12 cellular contexts compared by ENCODE assay signal in genomic region chr7:77002678-77003233, GRCh38. TPM values are rescaled to one million over a fixed set of nuclear protein-coding genes. Genes with fewer than 3 reads are reported as not detected.
A peak's percentile ranks its signal among the peaks of the same experiment; 100 is the strongest.
DNase-seq lines count a peak whose midpoint lies in the region; ATAC-seq, FAIRE-seq and TF ChIP-seq lines count a peak whose summit lies in the region.
"Not testable (repeated sequence)": the region's sequence is repeated elsewhere in the genome, so short reads cannot be mapped to it uniquely, and the experiment has no call there.
"Had no signal": no experiment of that assay in that cellular context is flagged by ENCODE, and none has a peak within 500 bp of the region (broad histone marks: within the 10 kb centered on the region; RNA-seq: fewer than 3 reads in every experiment).

No MANE protein-coding gene starts in this region.

- H4K5ac ChIP-seq in H9 (ENCODE audit: insufficient read length, low read depth, low read length): not testable (repeated sequence)

- not testable (repeated sequence) for H3K36me3 Mint-ChIP-seq in H9 (ENCODE audit: insufficient read depth in 1 of 3, low read depth in 3 of 3)

- not testable (repeated sequence) for H3K9me3 ChIP-seq in A549; H9 (ENCODE audit: control insufficient read depth, low read depth, low read length); WERI-Rb-1 (ENCODE audit: severe bottlenecking); esophagus muscularis mucosa; upper lobe of right lung

- H3K23ac ChIP-seq in H9 (ENCODE audit: insufficient read length, low read depth, low read length): not testable (repeated sequence)

- H3K23me2 ChIP-seq in H9 (ENCODE audit: insufficient read length, low read depth, low read length, poor library complexity, severe bottlenecking): not testable (repeated sequence)

- POLR2A ChIA-PET in A549 (lab: Yijun Ruan, JAX): not testable (repeated sequence)

- not testable (repeated sequence) for H3K79me1 ChIP-seq in H9 (ENCODE audit: insufficient read depth, low read depth, low read length, poor library complexity, severe bottlenecking)

- H3K36me3 ChIP-seq in WERI-Rb-1, upper lobe of right lung: not testable (repeated sequence)
- H3K36me3 ChIP-seq in esophagus muscularis mucosa: peaks cover 0 to 21% (median 10%) of the 10 kb centered on the region in 4 donors

- not testable (repeated sequence) for H4K91ac ChIP-seq in H9 (ENCODE audit: insufficient read length, low read depth, low read length)

- not testable (repeated sequence) for H3K14ac ChIP-seq in H9 (ENCODE audit: insufficient read depth, low read length)

- not testable (repeated sequence) for H3K9ac ChIP-seq in H9 (ENCODE audit: extremely low read depth, insufficient read length, low read length)

- not testable (repeated sequence) for H3K27me3 ChIP-seq in H9 (ENCODE audit: insufficient read depth, low read length); WERI-Rb-1 (ENCODE audit: insufficient read depth, low read depth, severe bottlenecking); esophagus muscularis mucosa; upper lobe of right lung

- not testable (repeated sequence) for H4K8ac ChIP-seq in H9 (replicated peaks; ENCODE audit: insufficient read length, low read depth, low read length)

- H3T11ph ChIP-seq in H9 (ENCODE audit: low read length): not testable (repeated sequence)

- WGBS in A549 (ENCODE audit: missing lambda C conversion rate): 94% methylated on average over 12 of the region's 21 CpGs
- no CpG with 5 or more reads among the region's 21 CpGs for WGBS in H9 (ENCODE audit: extremely low coverage, insufficient read length, low lambda C conversion rate)
- 83% methylated on average over 1 of the region's 21 CpGs for WGBS in esophagus muscularis mucosa

- not testable (repeated sequence) for ATAC-seq in A549, upper lobe of right lung

- not testable (repeated sequence) for TF ChIP-seq POLR2A in A549 (IDR thresholded peaks at IDR 0.05; ENCODE audit: low read length); esophagus muscularis mucosa (IDR thresholded peaks at IDR 0.05; ENCODE audit: low read depth)

- H3K9me3 Mint-ChIP-seq in H9: not testable (repeated sequence)

- intact Hi-C loops in esophagus muscularis mucosa (cut with DNase I); posterior vena cava (cut with DNase I); upper lobe of right lung (cut with DNase I): not testable (repeated sequence)

- H2BK12ac ChIP-seq in H9 (ENCODE audit: insufficient read length, low read depth, low read length): not testable (repeated sequence)

- H3K4me1 ChIP-seq in A549 (peaks cover 44% of the 10 kb centered on the region), esophagus muscularis mucosa (peaks cover 0 to 11% (median 1%) of the 10 kb centered on the region in 4 donors)
- H3K4me1 ChIP-seq in H9 (ENCODE audit: insufficient read depth, low read length); upper lobe of right lung: not testable (repeated sequence)

- H2BK5ac ChIP-seq in H9 (ENCODE audit: insufficient read length, low read length): not testable (repeated sequence)

- not testable (repeated sequence) for H3K4me3 ChIP-seq in A549; WERI-Rb-1 (ENCODE audit: low read depth, low read length); esophagus muscularis mucosa; upper lobe of right lung

- TF ChIP-seq CTCF in A549 (IDR thresholded peaks at IDR 0.05); H9 (conservative IDR thresholded peaks at IDR 0.05); WERI-Rb-1 (IDR thresholded peaks at IDR 0.05; ENCODE audit: low read depth, low read length); esophagus muscularis mucosa (IDR thresholded peaks at IDR 0.05); upper lobe of right lung (IDR thresholded peaks at IDR 0.05): not testable (repeated sequence)

- H3K56ac ChIP-seq in H9 (ENCODE audit: insufficient read length, low read depth, low read length): not testable (repeated sequence)

- H3K4ac ChIP-seq in H9 (ENCODE audit: low read depth, low read length): not testable (repeated sequence)

- H4K20me1 ChIP-seq in H9 (ENCODE audit: control insufficient read depth, insufficient read depth, insufficient read length): not testable (repeated sequence)

- not testable (repeated sequence) for H3K18ac ChIP-seq in H9 (ENCODE audit: insufficient read length, low read depth, low read length)

- not testable (repeated sequence) for H3K4me1 Mint-ChIP-seq in H9

- H2AK5ac ChIP-seq in H9 (ENCODE audit: insufficient read length, low read length): not testable (repeated sequence)

- H2BK120ac ChIP-seq in H9 (ENCODE audit: low read depth, low read length, poor library complexity, severe bottlenecking): not testable (repeated sequence)

- TF ChIP-seq RAD21 in A549 (conservative IDR thresholded peaks at IDR 0.05 in 1 of 2, IDR thresholded peaks at IDR 0.05 in 1 of 2): not testable (repeated sequence)

- peak overlapping the region in 2 of 3 experiments; percentile 57 to 79; a peak in 2 of 7 replicates for H3K27ac Mint-ChIP-seq in H9

- H2AFZ ChIP-seq in H9 (ENCODE audit: low read length): not testable (repeated sequence)

- CTCF ChIA-PET in A549 (lab: Yijun Ruan, JAX): not testable (repeated sequence)

- TF ChIP-seq EP300 in A549 (IDR thresholded peaks at IDR 0.05); esophagus muscularis mucosa (IDR thresholded peaks at IDR 0.05): not testable (repeated sequence)

- H3K27me3 Mint-ChIP-seq in H9 (ENCODE audit: low read depth): not testable (repeated sequence)

- not testable (repeated sequence) for H3K4me2 ChIP-seq in A549; H9 (ENCODE audit: insufficient read depth, insufficient read length, low read length)

- not testable (repeated sequence) for H2BK15ac ChIP-seq in H9 (ENCODE audit: low read depth, low read length)

- H3K27ac ChIP-seq in A549 (peak overlapping the region; percentile 65 to 87), angular gyrus (ENCODE audit: low read depth, low read length) (peak overlapping the region; percentile 19)
- not testable (repeated sequence) for H3K27ac ChIP-seq in H9 (ENCODE audit: insufficient read length, low read depth, low read length); WERI-Rb-1; esophagus muscularis mucosa (replicated peaks in 1 of 4); upper lobe of right lung

- not testable (repeated sequence) for H2BK20ac ChIP-seq in H9 (ENCODE audit: low read depth, low read length, poor library complexity, severe bottlenecking)

- not testable (repeated sequence) for H3K79me2 ChIP-seq in H9 (ENCODE audit: insufficient read depth, low read length)

- not testable (repeated sequence) for DNase-seq in A549 (ENCODE audit: low read depth in 1 of 2, low spot score in 1 of 2); H9
- DNase-seq in WERI-Rb-1 (peak; percentile 55), esophagus muscularis mucosa (ENCODE audit: extremely low spot score) (peak; percentile 29), mesenteric fat pad (ENCODE audit: low spot score) (peak; percentile 71), posterior vena cava (ENCODE audit: low spot score) (peak; percentile 75), upper lobe of right lung (peak; percentile 51)

- not testable (repeated sequence) for H3K4me3 Mint-ChIP-seq in H9

- not testable (repeated sequence) for FAIRE-seq in A549 (lab: Jason Lieb, UNC)

RNA-seq across cellular contexts. Expression of gene SPDYE17, which starts 29.4 kb away (rescaled TPM):
- not detected in 2 replicates for polyA plus RNA-seq in A549 (2011; rRNA removed)
- not detected in 2 replicates for polyA plus RNA-seq in A549 (2012; cell fraction: cytosol; rRNA removed)
- polyA plus RNA-seq in A549 (2012; cell fraction: nucleus; rRNA removed): not detected in 2 replicates
- polyA plus RNA-seq in A549 (2017; fragmentation: RNase III; extraction: RNeasy Plus Mini Kit Qiagen cat#74134 plus additional on column Dnase treatment): not detected in 3 replicates
- polyA minus RNA-seq in A549 (2011; rRNA and poly(A)+ RNA removed): not detected in 2 replicates
- not detected in 2 replicates for total RNA-seq in H9 (2021)
- total RNA-seq in esophagus muscularis mucosa: not detected
- total RNA-seq in mesenteric fat pad: not detected
- not detected for total RNA-seq in posterior vena cava
- not detected for total RNA-seq in upper lobe of right lung
- total RNA-seq: CD4-positive, CD25-positive, alpha-beta regulatory T cell; Daoy; GM12878; GM23248 had no signal
- polyA plus RNA-seq: CD4-positive, CD25-positive, alpha-beta regulatory T cell; GM12878; GM23248 had no signal

RNA-seq across cellular contexts. Expression of gene SPDYE18, which starts 59.6 kb away (rescaled TPM):
- not detected in 2 replicates for polyA plus RNA-seq in A549 (2011; rRNA removed)
- 0.04 TPM in 1 of 2 replicates, not detected in the other for polyA plus RNA-seq in A549 (2012; cell fraction: cytosol; rRNA removed)
- 0.05 and 0.11 TPM in 2 replicates for polyA plus RNA-seq in A549 (2012; cell fraction: nucleus; rRNA removed)
- polyA plus RNA-seq in A549 (2017; fragmentation: RNase III; extraction: RNeasy Plus Mini Kit Qiagen cat#74134 plus additional on column Dnase treatment): not detected in 3 replicates
- not detected in 2 replicates for polyA minus RNA-seq in A549 (2011; rRNA and poly(A)+ RNA removed)
- total RNA-seq in H9 (2021): not detected in 2 replicates
- total RNA-seq in esophagus muscularis mucosa: 1 to 10 TPM in 2 of 4 donors, under 1 TPM in 2; 0.32 to 2.8 (median 1.0) TPM
- total RNA-seq in mesenteric fat pad: 0.42 TPM
- total RNA-seq in posterior vena cava: under 1 TPM in 1 of 2 donors, not detected in 1; 0.24 TPM
- total RNA-seq in upper lobe of right lung: not detected
- total RNA-seq: Daoy, GM23248 had no signal
- polyA plus RNA-seq: GM23248 had no signal
